ENCODE assay signal across 1 cellular context in the genomic region with DNA sequence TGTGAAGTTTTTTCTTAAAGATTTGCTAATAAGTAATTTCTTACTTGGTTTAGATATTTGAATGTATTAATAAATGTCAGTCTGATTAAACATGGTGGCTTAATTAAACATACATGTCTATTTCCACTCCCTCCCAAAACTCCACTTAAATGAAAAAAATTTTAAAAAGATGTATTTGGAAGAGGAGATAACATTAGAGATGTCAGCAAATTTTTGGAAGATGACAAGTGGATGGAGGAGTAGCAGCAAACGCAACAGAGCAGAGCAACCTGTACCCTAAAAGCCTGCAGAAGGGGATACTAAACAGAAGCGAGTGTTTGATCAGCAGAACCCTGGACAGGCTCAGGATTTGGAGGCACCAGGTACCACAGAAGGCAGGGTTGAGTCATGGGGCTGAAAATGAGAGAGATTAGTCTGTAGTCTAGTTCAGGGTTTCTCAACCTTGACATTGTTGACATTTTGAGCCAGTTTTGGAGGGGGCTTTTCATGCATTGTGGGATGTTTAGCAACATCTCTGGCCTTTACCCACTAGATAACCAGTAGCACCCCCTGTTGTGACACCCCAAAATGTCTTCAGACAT.
A peak's percentile ranks its signal among the peaks of the same experiment; 100 is the strongest.
TF ChIP-seq lines count a peak whose summit lies in the region.

No MANE protein-coding gene starts in this region.

TF ChIP-seq in HepG2, 621 proteins besides CTCF, POLR2A, EP300 and RAD21:
- TF ChIP-seq PAF1 (CRISPR knock-in tag; IDR thresholded peaks at IDR 0.05) = 0 out of 2 replicates have a peak, but pooled peaks have one; percentile 36
- peak in 1 of 2 experiments; percentile 51; a peak in 2 of 4 replicates for TF ChIP-seq MAFK (conservative IDR thresholded peaks at IDR 0.05 in 1 of 2, IDR thresholded peaks at IDR 0.05 in 1 of 2; ENCODE audit: low read length in 2 of 2)
- no peak for TF ChIP-seq STAG1 (CRISPR knock-in tag; IDR thresholded peaks at IDR 0.05)
- TF ChIP-seq FOSL2 (CRISPR knock-in tag; IDR thresholded peaks at IDR 0.05) = 0 out of 2 replicates have a peak, but pooled peaks have one; percentile 4
